Comparison of ENCODE assay signal across 14 cellular contexts in the genomic region with DNA sequence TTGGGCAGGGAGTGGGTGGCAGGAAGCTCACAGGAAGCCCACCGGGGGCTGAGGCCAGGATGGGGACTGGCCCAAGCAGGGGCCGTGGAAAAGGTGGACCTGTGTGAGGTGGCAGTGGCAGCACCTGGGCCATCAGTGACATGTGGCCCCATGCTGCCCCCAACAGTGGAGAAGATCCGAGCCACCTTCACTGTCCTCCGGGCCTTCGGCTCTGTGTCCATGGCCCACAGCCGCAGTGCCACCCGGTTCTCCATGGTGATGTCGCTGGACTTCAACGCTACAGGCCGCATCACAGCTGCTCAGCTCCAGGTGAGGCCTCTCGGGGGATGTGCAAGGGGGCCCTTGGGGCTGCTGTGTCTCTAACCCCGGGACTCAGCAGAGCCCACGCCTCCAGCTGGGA.
"Had no signal": no experiment of that assay in that cellular context is flagged by ENCODE, and none has a peak within 500 bp of the region (broad histone marks: within the 10 kb centered on the region; RNA-seq: fewer than 3 reads in every experiment).

No MANE protein-coding gene starts in this region.

- H3K4me2 ChIP-seq: SK-N-SH had no signal

- H3K9ac ChIP-seq: SK-N-SH had no signal

- H3K27ac ChIP-seq: RWPE1 had no signal

- H3K9me3 ChIP-seq: SK-N-SH had no signal

- DNase-seq: KG1, MV-4-11, NCI-H1048, NCI-H1105, NCI-H1436 treated with DMSO at 0.1 percent for 48 hours, NCI-H187 treated with DMSO at 0.1 percent for 48 hours, NCI-H2107, NCI-H2227 treated with DMSO at 0.1 percent for 48 hours, NCI-H774, PC-3, SHP77, SW 1271 had no signal
